In the genomic region with DNA sequence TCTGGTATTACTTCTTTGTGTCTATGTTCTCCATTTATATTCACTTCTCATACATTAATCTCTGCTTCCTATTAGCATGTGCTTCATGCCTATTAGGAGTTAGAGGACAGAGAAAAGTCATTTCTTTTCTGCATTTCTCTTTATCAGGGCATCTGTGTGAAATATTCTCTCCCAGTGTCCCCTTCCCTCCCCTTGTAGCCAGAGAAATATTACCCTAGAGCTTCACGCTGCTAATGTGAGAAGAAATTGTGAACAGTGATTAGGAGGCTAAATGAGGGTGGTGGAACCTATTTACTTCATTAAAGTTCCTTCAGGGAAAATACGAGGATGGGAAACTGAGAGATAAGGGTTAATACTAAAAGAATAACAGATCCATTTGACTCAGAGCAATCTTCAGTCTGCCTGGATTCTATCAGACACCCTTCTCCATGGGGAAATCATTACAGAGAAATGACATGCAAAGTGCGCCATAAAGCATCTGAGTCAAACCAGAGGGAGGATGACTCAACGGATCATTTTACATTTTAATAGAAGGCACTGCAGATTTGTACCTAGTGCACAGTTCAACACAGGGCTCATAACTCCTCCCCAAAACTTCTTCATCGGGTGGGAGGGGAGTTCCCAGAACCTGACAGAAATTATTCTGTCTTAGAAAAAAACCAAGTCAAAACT, we compare ENCODE assay signal across 9 cellular contexts.
DNase-seq lines count a peak whose midpoint lies in the region; ATAC-seq and TF ChIP-seq lines count a peak whose summit lies in the region.
"Had no signal": no experiment of that assay in that cellular context is flagged by ENCODE, and none has a peak within 500 bp of the region (broad histone marks: within the 10 kb centered on the region; RNA-seq: fewer than 3 reads in every experiment).

No MANE protein-coding gene starts in this region.

- no peak for TF ChIP-seq POLR2A in spleen (IDR thresholded peaks at IDR 0.05)

- peak overlapping the region; percentile 41 for H2AFZ ChIP-seq in osteoblast (ENCODE audit: low read length)

- WGBS in spleen, 5 donors = 61 to 75% (median 69%) methylated on average over 5 of the region's 5 CpGs

- H3K36me3 Mint-ChIP-seq in CD8-positive, alpha-beta T cell = peaks cover 44% of the 10 kb centered on the region

- intact Hi-C loops in CD8-positive, alpha-beta T cell (cut with DNase I, micrococcal nuclease) = no loop called here
- intact Hi-C loops in spleen (cut with DNase I; ENCODE audit: low total_unique reads) = no loop called here

- H3K4me2 ChIP-seq in osteoblast (ENCODE audit: insufficient read depth, low read length) = peak overlapping the region; percentile 70

- no peaks in the 10 kb centered on the region for H4K20me1 ChIP-seq in osteoblast (ENCODE audit: insufficient read depth, low read length)

- H3K36me3 ChIP-seq in CD8-positive, alpha-beta T cell (ENCODE audit: insufficient read depth, low read length) = no peaks in the 10 kb centered on the region
- H3K36me3 ChIP-seq in osteoblast (ENCODE audit: insufficient read depth, low read length) = no peaks in the 10 kb centered on the region
- H3K36me3 ChIP-seq in spleen = peaks cover 0 to 4% (median 0%) of the 10 kb centered on the region in 6 donors

- H3K27me3 ChIP-seq in CD8-positive, alpha-beta T cell (ENCODE audit: insufficient read depth, low read length) = no peaks in the 10 kb centered on the region
- no peaks in the 10 kb centered on the region for H3K27me3 ChIP-seq in osteoblast (ENCODE audit: insufficient read depth, low read length)
- H3K27me3 ChIP-seq in spleen (replicated peaks in 1 of 7) = no peaks in the 10 kb centered on the region

- peak; percentile 66 for ATAC-seq in CD8-positive, alpha-beta T cell
- no peak for ATAC-seq in HG02970 (IDR thresholded peaks at IDR 0.05; ENCODE audit: low FRiP score, unreplicated experiment)

- H3K4me3 ChIP-seq in CD8-positive, alpha-beta T cell (ENCODE audit: low read depth, low read length) = no peak overlapping the region
- H3K4me3 ChIP-seq in osteoblast (ENCODE audit: insufficient read depth, low read length) (no peak overlapping the region), spleen (no peak overlapping the region)

- H3K79me2 ChIP-seq in osteoblast (ENCODE audit: insufficient read depth, low read length) = no peaks in the 10 kb centered on the region

- no peaks in the 10 kb centered on the region for H3K27me3 Mint-ChIP-seq in CD8-positive, alpha-beta T cell (ENCODE audit: low read depth)

- no peak overlapping the region for H3K4me3 Mint-ChIP-seq in CD8-positive, alpha-beta T cell

- TF ChIP-seq CTCF in CD8-positive, alpha-beta T cell (IDR thresholded peaks at IDR 0.05) = no peak
- TF ChIP-seq CTCF in osteoblast (IDR thresholded peaks at IDR 0.05; ENCODE audit: extremely low read depth, low read depth, low read length) (no peak), spleen (IDR thresholded peaks at IDR 0.05 in 8 of 11, conservative IDR thresholded peaks at IDR 0.05 in 3 of 11) (no peak)

- peaks cover 86% of the 10 kb centered on the region for H3K4me1 Mint-ChIP-seq in CD8-positive, alpha-beta T cell (ENCODE audit: low read depth)

- CTCF ChIA-PET in CD8-positive, alpha-beta T cell (lab: Charles Lee) = no interaction called here

- no peaks in the 10 kb centered on the region for H3K9me3 Mint-ChIP-seq in CD8-positive, alpha-beta T cell

- H3K4me1 ChIP-seq in CD8-positive, alpha-beta T cell (ENCODE audit: insufficient read depth, low read length) = peaks cover 41% of the 10 kb centered on the region
- H3K4me1 ChIP-seq in osteoblast (ENCODE audit: insufficient read depth, low read length) (peaks cover 18% of the 10 kb centered on the region), spleen (peaks cover 0 to 16% (median 0%) of the 10 kb centered on the region in 6 donors)

- H3K9me3 ChIP-seq in CD8-positive, alpha-beta T cell (ENCODE audit: low read length) = no peaks in the 10 kb centered on the region
- H3K9me3 ChIP-seq in osteoblast (ENCODE audit: low read depth, low read length) (no peaks in the 10 kb centered on the region), spleen (no peaks in the 10 kb centered on the region)

- peak overlapping the region; percentile 24 for H3K27ac Mint-ChIP-seq in CD8-positive, alpha-beta T cell

- DNase-seq in CD8-positive, alpha-beta T cell = no peak
- peak; percentile 67 for DNase-seq in NCI-H1436 (lab: John Stamatoyannopoulos, UW)
- peak; percentile 20 for DNase-seq in amniotic stem cell (lab: John Stamatoyannopoulos, UW)
- DNase-seq in osteoblast (ENCODE audit: insufficient read length, low spot score, missing footprints) = peak; percentile 25
- DNase-seq in hepatic stellate cell (ENCODE audit: low spot score) = no peak
- no peak for DNase-seq in NCI-H187 treated with DMSO at 0.1 percent for 48 hours (lab: John Stamatoyannopoulos, UW)
- DNase-seq in spleen = no peak
- DNase-seq: SHP77 treated with DMSO at 0.1 percent for 48 hours had no signal

- POLR2A ChIA-PET in CD8-positive, alpha-beta T cell (lab: Charles Lee) = no interaction called here

- no peak overlapping the region for H3K27ac ChIP-seq in CD8-positive, alpha-beta T cell (ENCODE audit: low read depth, low read length)
- H3K27ac ChIP-seq in osteoblast (ENCODE audit: low read depth, low read length) (peak overlapping the region; percentile 91), spleen (no peak overlapping the region)

Comparison
In these comparisons a context has a peak if more than half of its experiments do, and no peak if none do; other contexts are left out.
1. DNase-seq: peak in NCI-H1436 (single experiment), amniotic stem cell (single experiment) and osteoblast (single experiment); none in CD8-positive, alpha-beta T cell (0 of 7), hepatic stellate cell (single experiment), NCI-H187 treated with DMSO at 0.1 percent for 48 hours (single experiment) and spleen (single experiment).